In genomic region chr16:49311823-49312222, GRCh38 we compare ENCODE assay signal across 1 cellular context.
TF ChIP-seq lines count a peak whose summit lies in the region.

No MANE protein-coding gene starts in this region.

TF ChIP-seq in GM23338, 12 proteins besides CTCF, POLR2A, EP300 and RAD21 (continued from another document):
- TF ChIP-seq ZNF462 (CRISPR knock-in tag; IDR thresholded peaks at IDR 0.05) (no peak), ZNF114 (CRISPR knock-in tag; IDR thresholded peaks at IDR 0.05) (no peak), EZH2phosphoT487 (IDR thresholded peaks at IDR 0.05; ENCODE audit: unreplicated experiment) (no peak), ETS1 (IDR thresholded peaks at IDR 0.05) (no peak), STAT1 (IDR thresholded peaks at IDR 0.05; ENCODE audit: unreplicated experiment) (no peak), CREB1 (CRISPR knock-in tag; IDR thresholded peaks at IDR 0.05; ENCODE audit: low read depth) (no peak), ZNF331 (CRISPR knock-in tag; IDR thresholded peaks at IDR 0.05; ENCODE audit: low read depth) (no peak), JUNB (IDR thresholded peaks at IDR 0.05; ENCODE audit: unreplicated experiment) (no peak), POLR2AphosphoS5 (IDR thresholded peaks at IDR 0.05; ENCODE audit: low read depth) (no peak)
TF ChIP-seq in GM23338: peak in this region for 0.
